ENCODE assay signal across 11 cellular contexts in the genomic region with DNA sequence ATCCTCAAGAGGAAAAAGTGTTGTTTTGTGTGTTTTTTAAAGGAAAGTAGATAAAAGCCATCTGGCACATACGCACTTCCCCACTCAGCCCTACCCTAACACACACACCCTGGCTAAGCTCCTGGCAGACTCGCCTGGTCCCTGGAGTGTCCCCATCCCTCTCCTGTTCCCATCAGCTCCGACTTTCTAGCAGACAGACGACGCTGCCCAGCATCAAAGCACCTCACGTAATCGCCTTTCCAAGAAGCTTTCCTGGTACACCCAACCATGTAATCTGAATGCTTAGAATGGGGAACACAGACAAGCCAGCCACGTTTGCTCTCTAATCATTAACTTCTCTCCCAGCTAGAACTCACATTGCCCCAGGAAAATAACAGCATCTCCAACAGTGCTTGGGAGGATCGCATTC.
DNase-seq lines count a peak whose midpoint lies in the region; ATAC-seq and TF ChIP-seq lines count a peak whose summit lies in the region.
"Had no signal": no experiment of that assay in that cellular context is flagged by ENCODE, and none has a peak within 500 bp of the region (broad histone marks: within the 10 kb centered on the region; RNA-seq: fewer than 3 reads in every experiment).

No MANE protein-coding gene starts in this region.

- peaks cover 32% of the 10 kb centered on the region for H3K36me3 Mint-ChIP-seq in endodermal cell (ENCODE audit: low read depth)

- H3K9me3 Mint-ChIP-seq in endodermal cell = no peaks in the 10 kb centered on the region

- no peaks in the 10 kb centered on the region for H3K27me3 ChIP-seq in endodermal cell (ENCODE audit: control insufficient read depth, insufficient read depth, low read length, poor library complexity, severe bottlenecking)
- H3K27me3 ChIP-seq in lung (ENCODE audit: control insufficient read depth, insufficient read depth) = no peaks in the 10 kb centered on the region
- H3K27me3 ChIP-seq in stomach = no peaks in the 10 kb centered on the region

- H3K4me3 ChIP-seq in endodermal cell (ENCODE audit: low read length) = no peak overlapping the region
- H3K4me3 ChIP-seq in lung = no peak overlapping the region
- H3K4me3 ChIP-seq in stomach = no peak overlapping the region

- peak; percentile 58 for TF ChIP-seq EP300 in stomach (IDR thresholded peaks at IDR 0.05)

- H3K9me3 ChIP-seq in endodermal cell (ENCODE audit: control insufficient read depth, low read length) = no peaks in the 10 kb centered on the region
- H3K9me3 ChIP-seq in lung (ENCODE audit: control insufficient read depth in 2 of 2, insufficient read depth in 1 of 2, low read length in 1 of 2) = no peaks in the 10 kb centered on the region
- no peaks in the 10 kb centered on the region for H3K9me3 ChIP-seq in stomach

- peak; percentile 23 for DNase-seq in HuH-7 (ENCODE audit: low spot score)
- DNase-seq in endodermal cell = no peak
- no peak for DNase-seq in lung (ENCODE audit: low spot score)
- peak; percentile 44 for DNase-seq in stomach
- no peak for DNase-seq in islet precursor cell
- no peak for DNase-seq in activated effector memory CD4-positive, alpha-beta T cell treated with anti-CD3 and anti-CD28 coated beads, Interleukin-2, amount 50 U/mL, for 16 hours
- DNase-seq: activated CD4-positive, alpha-beta T cell treated with anti-CD3 and anti-CD28 coated beads, Interleukin-2, amount 50 U/mL, for 4 hours; DND-41; OCI-M1 had no signal

- H3K4me1 ChIP-seq in endodermal cell (ENCODE audit: control insufficient read depth, insufficient read depth, low read length) = peaks cover 7% of the 10 kb centered on the region
- H3K4me1 ChIP-seq in lung (ENCODE audit: control insufficient read depth in 2 of 2, insufficient read depth in 2 of 2, low read length in 2 of 2) = peaks cover 0 to 4% of the 10 kb centered on the region in 2 donors
- peaks cover 10 to 57% (median 36%) of the 10 kb centered on the region in 4 donors for H3K4me1 ChIP-seq in stomach

- H3K27me3 Mint-ChIP-seq in endodermal cell (ENCODE audit: insufficient read depth) = no peaks in the 10 kb centered on the region

- TF ChIP-seq CTCF in endodermal cell (conservative IDR thresholded peaks at IDR 0.05) (no peak), lung (IDR thresholded peaks at IDR 0.05; ENCODE audit: control extremely low read depth, extremely low read depth) (no peak), stomach (IDR thresholded peaks at IDR 0.05) (no peak)

- intact Hi-C loops in stomach (cut with DNase I; ENCODE audit: low total_unique reads) = no loop called here

- H3K4me1 Mint-ChIP-seq in endodermal cell = peaks cover 18% of the 10 kb centered on the region

- H3K36me3 ChIP-seq in endodermal cell (ENCODE audit: control insufficient read depth, insufficient read depth, low read length) (peaks cover 49% of the 10 kb centered on the region), lung (ENCODE audit: control insufficient read depth in 2 of 2, insufficient read depth in 2 of 2, low read length in 2 of 2) (peaks cover 0 to 10% of the 10 kb centered on the region in 2 donors), stomach (peaks cover 0 to 27% (median 16%) of the 10 kb centered on the region in 4 donors)

- H3K27ac ChIP-seq in endodermal cell (ENCODE audit: low read depth, low read length) (no peak overlapping the region), lung (ENCODE audit: low read depth in 1 of 2, low read length in 1 of 2) (peak overlapping the region; percentile 70 to 76), stomach (peak overlapping the region; percentile 78 to 89 (median 82))

- no peak for TF ChIP-seq POLR2A in stomach (IDR thresholded peaks at IDR 0.05)

- H3K27ac Mint-ChIP-seq in endodermal cell = peak overlapping the region; percentile 29

- ATAC-seq in lung (ENCODE audit: insufficient read depth, low FRiP score) (no peak), HG03342 (IDR thresholded peaks at IDR 0.05; ENCODE audit: unreplicated experiment) (no peak), HG02588 (IDR thresholded peaks at IDR 0.05; ENCODE audit: unreplicated experiment) (no peak)

- no peak overlapping the region for H3K9ac ChIP-seq in endodermal cell (ENCODE audit: extremely low read depth, low read length, poor library complexity, severe bottlenecking)

- WGBS in endodermal cell (ENCODE audit: insufficient coverage in 1 of 2, insufficient read length in 1 of 2), 2 experiments = 86 to 92% methylated on average over 6 to 9 of the region's 9 CpGs
- WGBS in lung, 2 donors = 56 to 68% methylated on average over 9 of the region's 9 CpGs
- WGBS in stomach, 5 donors = 7 to 39% (median 23%) methylated on average over 9 of the region's 9 CpGs

- no peak overlapping the region for H3K4me3 Mint-ChIP-seq in endodermal cell

Comparison
In these comparisons a context has a peak if more than half of its experiments do, and no peak if none do; other contexts are left out.
1. DNase-seq: peak in HuH-7 (single experiment) and stomach (single experiment); none in endodermal cell (single experiment), lung (single experiment), islet precursor cell (single experiment) and activated effector memory CD4-positive, alpha-beta T cell treated with anti-CD3 and anti-CD28 coated beads, Interleukin-2, amount 50 U/mL, for 16 hours (single experiment).